Comparison of ENCODE assay signal across 26 cellular contexts in the genomic region with DNA sequence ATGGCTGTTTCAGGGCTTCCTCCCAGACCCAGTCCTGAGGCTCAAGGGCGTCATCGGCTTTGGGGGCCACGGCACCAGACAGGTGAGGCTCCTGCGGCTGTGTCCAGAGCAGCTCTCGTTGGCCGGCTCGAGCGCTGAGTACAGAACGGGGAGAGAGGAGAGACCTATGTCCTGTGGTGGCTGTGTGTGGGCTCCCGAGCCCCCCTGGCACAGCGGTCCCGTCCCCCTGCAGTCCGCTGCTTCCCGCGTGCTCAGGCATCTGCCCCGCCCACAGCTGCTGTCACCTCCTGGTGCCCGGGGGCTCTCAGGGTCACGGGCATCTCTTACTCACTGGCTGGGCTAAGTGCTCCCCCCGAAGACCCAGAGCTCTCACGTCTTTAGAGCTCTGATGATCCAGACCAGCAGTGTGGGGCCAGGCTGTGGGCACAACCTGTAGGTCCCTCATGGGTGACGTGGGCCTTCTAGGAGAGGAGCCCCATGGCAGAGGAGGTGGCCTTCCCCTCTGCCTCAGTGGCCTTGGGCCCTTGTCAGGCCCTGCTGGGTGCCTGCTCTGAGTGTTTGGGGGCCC. TPM values are rescaled to one million over a fixed set of nuclear protein-coding genes. Genes with fewer than 3 reads are reported as not detected.
DNase-seq lines count a peak whose midpoint lies in the region; ATAC-seq, FAIRE-seq and TF ChIP-seq lines count a peak whose summit lies in the region.
"Had no signal": no experiment of that assay in that cellular context is flagged by ENCODE, and none has a peak within 500 bp of the region (broad histone marks: within the 10 kb centered on the region; RNA-seq: fewer than 3 reads in every experiment).

No MANE protein-coding gene starts in this region.

- no peak for TF ChIP-seq POLR2A in HepG2 (IDR thresholded peaks at IDR 0.05; ENCODE audit: insufficient read depth in 1 of 2, low read depth in 2 of 2, low read length in 2 of 2)
- TF ChIP-seq POLR2A in right lobe of liver (IDR thresholded peaks at IDR 0.05): no peak

- H3K4me1 Mint-ChIP-seq in T-helper 17 cell: peaks cover 5% of the 10 kb centered on the region
- peaks cover 3% of the 10 kb centered on the region for H3K4me1 Mint-ChIP-seq in neural progenitor cell

- H3K4me3 ChIP-seq in HepG2 (replicated peaks in 1 of 3; ENCODE audit: insufficient read depth in 1 of 3, low read depth in 2 of 3, low read length in 3 of 3): no peak overlapping the region
- no peak overlapping the region for H3K4me3 ChIP-seq in right lobe of liver
- no peak overlapping the region for H3K4me3 ChIP-seq in neural progenitor cell
- H3K4me3 ChIP-seq: A549, HAP-1 had no signal

- H3K4me1 ChIP-seq in HepG2 (ENCODE audit: insufficient read depth, low read length): peaks cover 51% of the 10 kb centered on the region
- peaks cover 0 to 10% (median 2%) of the 10 kb centered on the region in 4 donors for H3K4me1 ChIP-seq in right lobe of liver
- H3K4me1 ChIP-seq in neural progenitor cell: peaks cover 5% of the 10 kb centered on the region
- H3K4me1 ChIP-seq: BE2C had no signal

- H3F3A ChIP-seq in neural progenitor cell (ENCODE audit: low read depth): peaks cover 9% of the 10 kb centered on the region

- H3K27ac Mint-ChIP-seq in T-helper 17 cell: no peak overlapping the region
- no peak overlapping the region for H3K27ac Mint-ChIP-seq in neural progenitor cell
- H3K27ac Mint-ChIP-seq: HFFc6 had no signal

- H3K79me2 ChIP-seq in HepG2 (ENCODE audit: insufficient read depth, low read length) (peaks cover 4% of the 10 kb centered on the region), neural progenitor cell (ENCODE audit: low read depth) (no peaks in the 10 kb centered on the region)

- H3K27me3 ChIP-seq in HepG2 (ENCODE audit: control insufficient read depth in 1 of 2, insufficient read depth in 2 of 2, low read length in 2 of 2) (no peaks in the 10 kb centered on the region), right lobe of liver (no peaks in the 10 kb centered on the region), neural progenitor cell (no peaks in the 10 kb centered on the region)
- H3K27me3 ChIP-seq: BE2C had no signal

- H3K9me3 ChIP-seq in HepG2 (ENCODE audit: low read length) (no peaks in the 10 kb centered on the region), right lobe of liver (no peaks in the 10 kb centered on the region), T-helper 17 cell (ENCODE audit: control insufficient read depth, low read length, poor library complexity, severe bottlenecking) (no peaks in the 10 kb centered on the region), neural progenitor cell (ENCODE audit: low read depth) (no peaks in the 10 kb centered on the region)
- H3K9me3 ChIP-seq: A549, BE2C, HAP-1 had no signal

- DNase-seq in HepG2 (ENCODE audit: low spot score) (no peak), right lobe of liver (no peak), T-helper 17 cell (no peak), neural progenitor cell (ENCODE audit: low spot score) (no peak), NOMO-1 treated with DMSO at 0.1 percent for 48 hours (lab: John Stamatoyannopoulos, UW; ENCODE audit: unreplicated experiment) (no peak)
- DNase-seq: 8988T; ACHN; AML-193; BE2C; C1 segment of cervical spinal cord; Calu3; CD4-positive, alpha-beta memory T cell; COR-L47; DMS53; DMS79 treated with DMSO at 0.1 percent for 48 hours; GF-D8; GOT3; HFFc6 had no signal

- H3K27me3 Mint-ChIP-seq in T-helper 17 cell: no peaks in the 10 kb centered on the region
- no peaks in the 10 kb centered on the region for H3K27me3 Mint-ChIP-seq in neural progenitor cell (ENCODE audit: insufficient read depth, low read depth)
- H3K27me3 Mint-ChIP-seq: CD4-positive, alpha-beta memory T cell had no signal

- H4K20me1 ChIP-seq in HepG2 (ENCODE audit: insufficient read depth, low read length): no peaks in the 10 kb centered on the region
- H4K20me1 ChIP-seq in neural progenitor cell (ENCODE audit: low read depth): peaks cover 6% of the 10 kb centered on the region

- H3K36me3 ChIP-seq in HepG2 (replicated peaks in 1 of 2; ENCODE audit: control insufficient read depth in 1 of 2, insufficient read depth in 2 of 2, low read length in 2 of 2): peaks cover 2 to 3% of the 10 kb centered on the region in 2 experiments; a peak in 1 of 5 replicates
- H3K36me3 ChIP-seq in right lobe of liver: no peaks in the 10 kb centered on the region
- no peaks in the 10 kb centered on the region for H3K36me3 ChIP-seq in neural progenitor cell

- TF ChIP-seq CTCF in HepG2 (CRISPR knock-in tag; IDR thresholded peaks at IDR 0.05): no peak
- no peak for TF ChIP-seq CTCF in right lobe of liver (IDR thresholded peaks at IDR 0.05)
- TF ChIP-seq CTCF in neural progenitor cell (IDR thresholded peaks at IDR 0.05): no peak

- FAIRE-seq in HepG2 (lab: Jason Lieb, UNC): no peak
- FAIRE-seq: A549, GM12891, GM18507, H54 had no signal

- H3K4me3 Mint-ChIP-seq in T-helper 17 cell (peak overlapping the region; percentile 31), neural progenitor cell (peak overlapping the region; percentile 35)
- H3K4me3 Mint-ChIP-seq: CD4-positive, alpha-beta memory T cell; HFFc6 had no signal

- in situ Hi-C loops in HepG2 (cut with HindIII; ENCODE audit: extremely low pct_ligation_motif_present, low pct_unique_long_range_greater_than_20kb): no loop called here

- intact Hi-C loops in HepG2 (cut with micrococcal nuclease; ENCODE audit: unreplicated experiment): no loop called here
- intact Hi-C loops in right lobe of liver (cut with DNase I): no loop called here

- TF ChIP-seq EP300 in HepG2 (IDR thresholded peaks at IDR 0.05; ENCODE audit: low read depth in 2 of 2, low read length in 2 of 2) (no peak), HepG2 (CRISPR knock-in tag; IDR thresholded peaks at IDR 0.05; ENCODE audit: borderline replicate concordance) (no peak)

- no TSS peak for BruUV-seq in HepG2 (replicated peaks; lab: Mats Ljungman, UMichigan)

- no peak overlapping the region for H3K4me2 ChIP-seq in HepG2 (ENCODE audit: low read depth, low read length)
- H3K4me2 ChIP-seq in neural progenitor cell: no peak overlapping the region
- H3K4me2 ChIP-seq: A549 had no signal

- 94% methylated on average over 17 of the region's 21 CpGs for WGBS in HepG2 (ENCODE audit: low lambda C conversion rate)
- 100% methylated on average over 3 of the region's 21 CpGs for WGBS in right lobe of liver (ENCODE audit: insufficient coverage, low coverage, low lambda C conversion rate, missing lambda C conversion rate)

- H3K9ac ChIP-seq in HepG2 (ENCODE audit: insufficient read depth, low read depth, low read length): no peak overlapping the region
- H3K9ac ChIP-seq in neural progenitor cell: no peak overlapping the region

- H3K36me3 Mint-ChIP-seq in T-helper 17 cell (ENCODE audit: low read depth) (no peaks in the 10 kb centered on the region), neural progenitor cell (no peaks in the 10 kb centered on the region)
- H3K36me3 Mint-ChIP-seq: CD4-positive, alpha-beta memory T cell had no signal

- ATAC-seq in HepG2: no peak
- ATAC-seq in right lobe of liver: no peak
- ATAC-seq in T-helper 17 cell: no peak
- ATAC-seq in GM19463 (IDR thresholded peaks at IDR 0.05; ENCODE audit: unreplicated experiment): no peak
- no peak for ATAC-seq in HG02642 (IDR thresholded peaks at IDR 0.05; ENCODE audit: poor library complexity, unreplicated experiment)
- ATAC-seq: A549 had no signal

- POLR2A ChIA-PET in HepG2 (lab: Yijun Ruan, JAX): interaction anchor here (1.8 kb wide), 1 partner anchor 9 kb away, joined by 4 read pairs; no protein-coding TSS in a partner anchor

- peak overlapping the region; percentile 58 for H3K27ac ChIP-seq in HepG2 (ENCODE audit: extremely low read length, insufficient read depth, low read length)
- no peak overlapping the region for H3K27ac ChIP-seq in right lobe of liver
- H3K27ac ChIP-seq in neural progenitor cell: no peak overlapping the region
- H3K27ac ChIP-seq: A549 had no signal

- H3K9me3 Mint-ChIP-seq in neural progenitor cell: no peaks in the 10 kb centered on the region
- H3K9me3 Mint-ChIP-seq: CD4-positive, alpha-beta memory T cell; HFFc6 had no signal

- CTCF ChIA-PET in HepG2 (lab: Yijun Ruan, JAX; ENCODE audit: low intra/inter-chr PET ratio, low total read pairs): no interaction called here

- TF ChIP-seq RAD21 in HepG2 (CRISPR knock-in tag; IDR thresholded peaks at IDR 0.05): no peak

- no peak overlapping the region for H2AFZ ChIP-seq in HepG2 (ENCODE audit: low read length)
- no peak overlapping the region for H2AFZ ChIP-seq in neural progenitor cell (replicated peaks)

RNA-seq across cellular contexts. Expression of a gene that starts 3.4 kb away (rescaled TPM):
- total RNA-seq in HepG2 (2016; rRNA removed; fragmentation: Illumina TruSeq; extraction: Trizol): 10.2 and 28.9 TPM in 2 replicates
- 8.3 and 8.4 TPM in 2 replicates for total RNA-seq in HepG2 (2016; cell fraction: cytosol; rRNA removed; fragmentation: Illumina TruSeq; extraction: Trizol; ENCODE audit: low read depth)
- total RNA-seq in HepG2 (2016; cell fraction: insoluble cytoplasmic fraction; rRNA removed; fragmentation: Illumina TruSeq; extraction: Trizol): 10.2 and 31.3 TPM in 2 replicates
- total RNA-seq in HepG2 (2016; cell fraction: membrane; rRNA removed; fragmentation: Illumina TruSeq; extraction: Trizol): 9.7 and 10.7 TPM in 2 replicates
- total RNA-seq in HepG2 (2016; cell fraction: nucleus; rRNA removed; fragmentation: Illumina TruSeq; extraction: Trizol): 40.6 and 49.4 TPM in 2 replicates
- 11.1 and 14.9 TPM in 2 replicates for polyA plus RNA-seq in HepG2 (2011; rRNA removed)
- 3.4 and 7.3 TPM in 2 replicates for polyA plus RNA-seq in HepG2 (2011; cell fraction: cytosol; rRNA removed)
- polyA plus RNA-seq in HepG2 (2011; cell fraction: nucleus; rRNA removed): 165 and 272 TPM in 2 replicates
- 8.4 and 11.0 TPM in 2 replicates for polyA plus RNA-seq in HepG2 (2012)
- 2.6 and 2.7 TPM in 2 replicates for polyA plus RNA-seq in HepG2 (2016; cell fraction: cytosol; fragmentation: Illumina TruSeq; extraction: Trizol; ENCODE audit: low read depth)
- polyA plus RNA-seq in HepG2 (2016; cell fraction: insoluble cytoplasmic fraction; fragmentation: Illumina TruSeq; extraction: Trizol; ENCODE audit: low read depth): 9.7 and 12.6 TPM in 2 replicates
- polyA plus RNA-seq in HepG2 (2016; cell fraction: membrane; fragmentation: Illumina TruSeq; extraction: Trizol; ENCODE audit: low read depth): 5.3 TPM in 2 replicates
- polyA plus RNA-seq in HepG2 (2016; cell fraction: nucleus; fragmentation: Illumina TruSeq; extraction: Trizol; ENCODE audit: insufficient read depth, low read depth): 127 and 129 TPM in 2 replicates
- 12.2 and 29.3 TPM in 2 replicates for polyA minus RNA-seq in HepG2 (2011; rRNA and poly(A)+ RNA removed; ENCODE audit: low replicate concordance)
- polyA minus RNA-seq in HepG2 (2011; cell fraction: cytosol; rRNA and poly(A)+ RNA removed): 3.2 and 14.2 TPM in 2 replicates
- polyA minus RNA-seq in HepG2 (2011; cell fraction: nucleus; rRNA and poly(A)+ RNA removed): 15.8 and 22.4 TPM in 2 replicates
- 10 to 100 TPM in 4 of 6 experiments, 1 to 10 TPM in 2; 7.2 to 18.1 (median 11.8) TPM for total RNA-seq in right lobe of liver
- total RNA-seq in T-helper 17 cell: 10 to 100 TPM; 11.1 to 15.3 TPM
- total RNA-seq in neural progenitor cell (ENCODE audit: low replicate concordance): 9.3 and 33.4 TPM in 2 replicates

RNA-seq across cellular contexts. Expression of a gene that starts 10.9 kb away (rescaled TPM):
- total RNA-seq in HepG2 (2016; rRNA removed; fragmentation: Illumina TruSeq; extraction: Trizol) (54.6 and 76.7 TPM in 2 replicates), right lobe of liver (100 to 1,000 TPM in 2 of 6 experiments, 10 to 100 TPM in 4; 48.8 to 130 (median 76.7) TPM), T-helper 17 cell (10 to 100 TPM; 15.7 to 17.1 TPM), neural progenitor cell (ENCODE audit: low replicate concordance) (1.5 and 4.7 TPM in 2 replicates)
- total RNA-seq in HepG2 (2016; cell fraction: cytosol; rRNA removed; fragmentation: Illumina TruSeq; extraction: Trizol; ENCODE audit: low read depth): 213 and 245 TPM in 2 replicates
- total RNA-seq in HepG2 (2016; cell fraction: insoluble cytoplasmic fraction; rRNA removed; fragmentation: Illumina TruSeq; extraction: Trizol): 53.9 and 78.9 TPM in 2 replicates
- 142 and 185 TPM in 2 replicates for total RNA-seq in HepG2 (2016; cell fraction: membrane; rRNA removed; fragmentation: Illumina TruSeq; extraction: Trizol)
- 43.6 and 55.4 TPM in 2 replicates for total RNA-seq in HepG2 (2016; cell fraction: nucleus; rRNA removed; fragmentation: Illumina TruSeq; extraction: Trizol)
- 39.6 and 50.7 TPM in 2 replicates for polyA plus RNA-seq in HepG2 (2011; rRNA removed)
- polyA plus RNA-seq in HepG2 (2011; cell fraction: cytosol; rRNA removed): 28.2 and 61.1 TPM in 2 replicates
- polyA plus RNA-seq in HepG2 (2011; cell fraction: nucleus; rRNA removed): 96.2 and 105 TPM in 2 replicates
- 16.1 and 33.3 TPM in 2 replicates for polyA plus RNA-seq in HepG2 (2012)
- polyA plus RNA-seq in HepG2 (2016; cell fraction: cytosol; fragmentation: Illumina TruSeq; extraction: Trizol; ENCODE audit: low read depth): 190 and 204 TPM in 2 replicates
- 37.1 and 43.7 TPM in 2 replicates for polyA plus RNA-seq in HepG2 (2016; cell fraction: insoluble cytoplasmic fraction; fragmentation: Illumina TruSeq; extraction: Trizol; ENCODE audit: low read depth)
- polyA plus RNA-seq in HepG2 (2016; cell fraction: membrane; fragmentation: Illumina TruSeq; extraction: Trizol; ENCODE audit: low read depth): 110 and 119 TPM in 2 replicates
- 85.1 and 93.5 TPM in 2 replicates for polyA plus RNA-seq in HepG2 (2016; cell fraction: nucleus; fragmentation: Illumina TruSeq; extraction: Trizol; ENCODE audit: insufficient read depth, low read depth)
- 21.1 and 22.3 TPM in 2 replicates for polyA minus RNA-seq in HepG2 (2011; rRNA and poly(A)+ RNA removed; ENCODE audit: low replicate concordance)
- polyA minus RNA-seq in HepG2 (2011; cell fraction: cytosol; rRNA and poly(A)+ RNA removed): 13.8 and 16.0 TPM in 2 replicates
- polyA minus RNA-seq in HepG2 (2011; cell fraction: nucleus; rRNA and poly(A)+ RNA removed): 14.9 and 18.2 TPM in 2 replicates

RNA-seq across cellular contexts. Expression of a gene that starts 15.4 kb away (rescaled TPM):
- total RNA-seq in HepG2 (2016; rRNA removed; fragmentation: Illumina TruSeq; extraction: Trizol) (34.1 and 63.6 TPM in 2 replicates), right lobe of liver (10 to 100 TPM; 28.5 to 44.8 (median 40.3) TPM), T-helper 17 cell (100 to 1,000 TPM; 190 to 203 TPM), neural progenitor cell (ENCODE audit: low replicate concordance) (34.0 and 138 TPM in 2 replicates)
- total RNA-seq in HepG2 (2016; cell fraction: cytosol; rRNA removed; fragmentation: Illumina TruSeq; extraction: Trizol; ENCODE audit: low read depth): 17.1 and 18.2 TPM in 2 replicates
- 29.4 and 68.9 TPM in 2 replicates for total RNA-seq in HepG2 (2016; cell fraction: insoluble cytoplasmic fraction; rRNA removed; fragmentation: Illumina TruSeq; extraction: Trizol)
- 23.2 and 28.4 TPM in 2 replicates for total RNA-seq in HepG2 (2016; cell fraction: membrane; rRNA removed; fragmentation: Illumina TruSeq; extraction: Trizol)
- 78.3 and 79.1 TPM in 2 replicates for total RNA-seq in HepG2 (2016; cell fraction: nucleus; rRNA removed; fragmentation: Illumina TruSeq; extraction: Trizol)
- 76.9 and 104 TPM in 2 replicates for polyA plus RNA-seq in HepG2 (2011; rRNA removed)
- polyA plus RNA-seq in HepG2 (2011; cell fraction: cytosol; rRNA removed): 24.1 and 52.3 TPM in 2 replicates
- 959 and 1,318 TPM in 2 replicates for polyA plus RNA-seq in HepG2 (2011; cell fraction: nucleus; rRNA removed)
- 36.6 and 59.1 TPM in 2 replicates for polyA plus RNA-seq in HepG2 (2012)
- 14.1 and 16.7 TPM in 2 replicates for polyA plus RNA-seq in HepG2 (2016; cell fraction: cytosol; fragmentation: Illumina TruSeq; extraction: Trizol; ENCODE audit: low read depth)
- polyA plus RNA-seq in HepG2 (2016; cell fraction: insoluble cytoplasmic fraction; fragmentation: Illumina TruSeq; extraction: Trizol; ENCODE audit: low read depth): 34.3 and 41.8 TPM in 2 replicates
- 19.1 and 22.6 TPM in 2 replicates for polyA plus RNA-seq in HepG2 (2016; cell fraction: membrane; fragmentation: Illumina TruSeq; extraction: Trizol; ENCODE audit: low read depth)
- polyA plus RNA-seq in HepG2 (2016; cell fraction: nucleus; fragmentation: Illumina TruSeq; extraction: Trizol; ENCODE audit: insufficient read depth, low read depth): 215 and 253 TPM in 2 replicates
- polyA minus RNA-seq in HepG2 (2011; rRNA and poly(A)+ RNA removed; ENCODE audit: low replicate concordance): 36.6 and 76.1 TPM in 2 replicates
- polyA minus RNA-seq in HepG2 (2011; cell fraction: cytosol; rRNA and poly(A)+ RNA removed): 23.0 and 32.0 TPM in 2 replicates
- polyA minus RNA-seq in HepG2 (2011; cell fraction: nucleus; rRNA and poly(A)+ RNA removed): 71.6 and 76.3 TPM in 2 replicates

RNA-seq across cellular contexts. Expression of a gene that starts 16.4 kb away (rescaled TPM):
- total RNA-seq in HepG2 (2016; rRNA removed; fragmentation: Illumina TruSeq; extraction: Trizol) (70.1 and 75.1 TPM in 2 replicates), right lobe of liver (100 to 1,000 TPM in 1 of 6 experiments, 10 to 100 TPM in 5; 22.7 to 126 (median 32.6) TPM), T-helper 17 cell (10 to 100 TPM; 39.2 to 40.4 TPM), neural progenitor cell (ENCODE audit: low replicate concordance) (46.0 and 125 TPM in 2 replicates)
- total RNA-seq in HepG2 (2016; cell fraction: cytosol; rRNA removed; fragmentation: Illumina TruSeq; extraction: Trizol; ENCODE audit: low read depth): 106 and 145 TPM in 2 replicates
- total RNA-seq in HepG2 (2016; cell fraction: insoluble cytoplasmic fraction; rRNA removed; fragmentation: Illumina TruSeq; extraction: Trizol): 72.6 and 72.8 TPM in 2 replicates
- 85.6 and 121 TPM in 2 replicates for total RNA-seq in HepG2 (2016; cell fraction: membrane; rRNA removed; fragmentation: Illumina TruSeq; extraction: Trizol)
- total RNA-seq in HepG2 (2016; cell fraction: nucleus; rRNA removed; fragmentation: Illumina TruSeq; extraction: Trizol): 25.9 and 26.1 TPM in 2 replicates
- 65.5 and 65.8 TPM in 2 replicates for polyA plus RNA-seq in HepG2 (2011; rRNA removed)
- polyA plus RNA-seq in HepG2 (2011; cell fraction: cytosol; rRNA removed): 61.3 and 112 TPM in 2 replicates
- polyA plus RNA-seq in HepG2 (2011; cell fraction: nucleus; rRNA removed): 121 and 152 TPM in 2 replicates
- polyA plus RNA-seq in HepG2 (2012): 40.7 and 43.0 TPM in 2 replicates
- 158 and 183 TPM in 2 replicates for polyA plus RNA-seq in HepG2 (2016; cell fraction: cytosol; fragmentation: Illumina TruSeq; extraction: Trizol; ENCODE audit: low read depth)
- polyA plus RNA-seq in HepG2 (2016; cell fraction: insoluble cytoplasmic fraction; fragmentation: Illumina TruSeq; extraction: Trizol; ENCODE audit: low read depth): 91.6 and 101 TPM in 2 replicates
- 118 and 119 TPM in 2 replicates for polyA plus RNA-seq in HepG2 (2016; cell fraction: membrane; fragmentation: Illumina TruSeq; extraction: Trizol; ENCODE audit: low read depth)
- 66.7 and 70.0 TPM in 2 replicates for polyA plus RNA-seq in HepG2 (2016; cell fraction: nucleus; fragmentation: Illumina TruSeq; extraction: Trizol; ENCODE audit: insufficient read depth, low read depth)
- polyA minus RNA-seq in HepG2 (2011; rRNA and poly(A)+ RNA removed; ENCODE audit: low replicate concordance): 66.6 and 95.2 TPM in 2 replicates
- polyA minus RNA-seq in HepG2 (2011; cell fraction: cytosol; rRNA and poly(A)+ RNA removed): 30.0 and 37.0 TPM in 2 replicates
- polyA minus RNA-seq in HepG2 (2011; cell fraction: nucleus; rRNA and poly(A)+ RNA removed): 15.3 and 23.3 TPM in 2 replicates

RNA-seq across cellular contexts. Expression of a gene that starts 21.8 kb away (rescaled TPM):
- 2.4 and 4.9 TPM in 2 replicates for total RNA-seq in HepG2 (2016; rRNA removed; fragmentation: Illumina TruSeq; extraction: Trizol)
- total RNA-seq in HepG2 (2016; cell fraction: cytosol; rRNA removed; fragmentation: Illumina TruSeq; extraction: Trizol; ENCODE audit: low read depth): 0.61 and 0.88 TPM in 2 replicates
- total RNA-seq in HepG2 (2016; cell fraction: insoluble cytoplasmic fraction; rRNA removed; fragmentation: Illumina TruSeq; extraction: Trizol): 2.1 and 4.8 TPM in 2 replicates
- total RNA-seq in HepG2 (2016; cell fraction: membrane; rRNA removed; fragmentation: Illumina TruSeq; extraction: Trizol): 1.1 and 1.8 TPM in 2 replicates
- 3.0 and 3.4 TPM in 2 replicates for total RNA-seq in HepG2 (2016; cell fraction: nucleus; rRNA removed; fragmentation: Illumina TruSeq; extraction: Trizol)
- polyA plus RNA-seq in HepG2 (2011; rRNA removed): 1.7 and 2.9 TPM in 2 replicates
- 2.6 and 4.2 TPM in 2 replicates for polyA plus RNA-seq in HepG2 (2011; cell fraction: cytosol; rRNA removed)
- 4.0 and 4.2 TPM in 2 replicates for polyA plus RNA-seq in HepG2 (2011; cell fraction: nucleus; rRNA removed)
- 1.7 and 2.2 TPM in 2 replicates for polyA plus RNA-seq in HepG2 (2012)
- polyA plus RNA-seq in HepG2 (2016; cell fraction: cytosol; fragmentation: Illumina TruSeq; extraction: Trizol; ENCODE audit: low read depth): 0.58 and 0.66 TPM in 2 replicates
- polyA plus RNA-seq in HepG2 (2016; cell fraction: insoluble cytoplasmic fraction; fragmentation: Illumina TruSeq; extraction: Trizol; ENCODE audit: low read depth): 2.6 and 2.7 TPM in 2 replicates
- polyA plus RNA-seq in HepG2 (2016; cell fraction: membrane; fragmentation: Illumina TruSeq; extraction: Trizol; ENCODE audit: low read depth): 0.93 and 1.1 TPM in 2 replicates
- 5.9 and 6.7 TPM in 2 replicates for polyA plus RNA-seq in HepG2 (2016; cell fraction: nucleus; fragmentation: Illumina TruSeq; extraction: Trizol; ENCODE audit: insufficient read depth, low read depth)
- polyA minus RNA-seq in HepG2 (2011; rRNA and poly(A)+ RNA removed; ENCODE audit: low replicate concordance): 3.9 and 5.4 TPM in 2 replicates
- polyA minus RNA-seq in HepG2 (2011; cell fraction: cytosol; rRNA and poly(A)+ RNA removed): 3.1 and 4.6 TPM in 2 replicates
- polyA minus RNA-seq in HepG2 (2011; cell fraction: nucleus; rRNA and poly(A)+ RNA removed): 1.0 and 1.7 TPM in 2 replicates
- total RNA-seq in right lobe of liver: under 1 TPM; 0.43 to 0.70 (median 0.56) TPM
- under 1 TPM; 0.10 to 0.18 TPM for total RNA-seq in T-helper 17 cell
- total RNA-seq in neural progenitor cell (ENCODE audit: low replicate concordance): 5.9 and 22.5 TPM in 2 replicates
- total RNA-seq: Daoy had no signal
